In genomic region chr6:72620866-72621242, GRCh38 we compare ENCODE assay signal across 9 cellular contexts. TPM values are rescaled to one million over a fixed set of nuclear protein-coding genes. Genes with fewer than 3 reads are reported as not detected.
DNase-seq lines count a peak whose midpoint lies in the region; ATAC-seq and TF ChIP-seq lines count a peak whose summit lies in the region.
"Had no signal": no experiment of that assay in that cellular context is flagged by ENCODE, and none has a peak within 500 bp of the region (broad histone marks: within the 10 kb centered on the region; RNA-seq: fewer than 3 reads in every experiment).

No MANE protein-coding gene starts in this region.

- peak overlapping the region; percentile 60 for H3K4me3 ChIP-seq in GM06990 (replicated peaks; ENCODE audit: low read depth, low read length)
- peak overlapping the region; percentile 61 for H3K4me3 ChIP-seq in smooth muscle cell

- peak overlapping the region; percentile 95 for H2AFZ ChIP-seq in smooth muscle cell (ENCODE audit: low read depth)

- WGBS in smooth muscle cell (ENCODE audit: low lambda C conversion rate) = 18% methylated on average over 17 of the region's 17 CpGs

- CTCF ChIA-PET in activated CD8-positive, alpha-beta T cell treated with anti-CD3 and anti-CD28 coated beads, Interleukin-2, amount 10 ng/mL, durations not matched to agents 7 days and 5 days (lab: Charles Lee) = interaction anchor here (0.7 to 9.7 kb wide), 9 partner anchors 15 to 768 kb away, joined by 3 to 281 read pairs (median 5); no protein-coding TSS in a partner anchor

- peaks cover 3% of the 10 kb centered on the region for H3K36me3 Mint-ChIP-seq in activated CD8-positive, alpha-beta T cell treated with anti-CD3 and anti-CD28 coated beads, Interleukin-2, amount 10 ng/mL, durations not matched to agents 7 days and 5 days (ENCODE audit: low read depth)
- no peaks in the 10 kb centered on the region for H3K36me3 Mint-ChIP-seq in glutamatergic neuron (ENCODE audit: unreplicated experiment)

- H3K4me3 Mint-ChIP-seq in activated CD8-positive, alpha-beta T cell treated with anti-CD3 and anti-CD28 coated beads, Interleukin-2, amount 10 ng/mL, durations not matched to agents 7 days and 5 days = peak overlapping the region; percentile 89
- peak overlapping the region; percentile 86 for H3K4me3 Mint-ChIP-seq in glutamatergic neuron (ENCODE audit: unreplicated experiment)

- H3K79me2 ChIP-seq in smooth muscle cell (ENCODE audit: low read depth) = peaks cover 7% of the 10 kb centered on the region

- H3K9ac ChIP-seq in smooth muscle cell (ENCODE audit: low read depth) = no peak overlapping the region

- H3K27me3 Mint-ChIP-seq in activated CD8-positive, alpha-beta T cell treated with anti-CD3 and anti-CD28 coated beads, Interleukin-2, amount 10 ng/mL, durations not matched to agents 7 days and 5 days (ENCODE audit: low read depth) = no peaks in the 10 kb centered on the region
- H3K27me3 Mint-ChIP-seq in glutamatergic neuron (ENCODE audit: unreplicated experiment) = peaks cover 16% of the 10 kb centered on the region

- no peak for TF ChIP-seq CTCF in GM06990 (IDR thresholded peaks at IDR 0.05; ENCODE audit: insufficient read depth, low read length, poor library complexity, severe bottlenecking)
- TF ChIP-seq CTCF in glutamatergic neuron (IDR thresholded peaks at IDR 0.05; ENCODE audit: partially characterized antibody, unreplicated experiment) = no peak
- no peak for TF ChIP-seq CTCF in smooth muscle cell (IDR thresholded peaks at IDR 0.05; ENCODE audit: borderline replicate concordance, insufficient read depth, poor library complexity, severe bottlenecking)

- DNase-seq in GM06990 (ENCODE audit: extremely low read depth, insufficient read length) (no peak), glutamatergic neuron (peak; percentile 17), smooth muscle cell (lab: John Stamatoyannopoulos, UW; ENCODE audit: unreplicated experiment) (peak; percentile 37), NCI-H748 treated with DMSO at 0.1 percent for 48 hours (lab: John Stamatoyannopoulos, UW) (no peak), LoVo (ENCODE audit: low spot score) (no peak), NCI-H2196 treated with DMSO at 0.1 percent for 48 hours (lab: John Stamatoyannopoulos, UW; ENCODE audit: unreplicated experiment) (no peak)
- DNase-seq in activated CD8-positive, alpha-beta T cell treated with anti-CD3 and anti-CD28 coated beads, Interleukin-2, amount 10 ng/mL, durations not matched to agents 7 days and 5 days = peak; percentile 35

- ATAC-seq in activated CD8-positive, alpha-beta T cell treated with anti-CD3 and anti-CD28 coated beads, Interleukin-2, amount 10 ng/mL, durations not matched to agents 7 days and 5 days = no peak
- no peak for ATAC-seq in GM18517 (IDR thresholded peaks at IDR 0.05; ENCODE audit: unreplicated experiment)

- no peaks in the 10 kb centered on the region for H3K36me3 ChIP-seq in GM06990 (ENCODE audit: control insufficient read depth, insufficient read depth, low read length)
- no peaks in the 10 kb centered on the region for H3K36me3 ChIP-seq in smooth muscle cell (ENCODE audit: low read depth)

- peaks cover 22% of the 10 kb centered on the region for H3K4me1 ChIP-seq in smooth muscle cell (ENCODE audit: low read depth)

- peak overlapping the region; percentile 92 for H3K27ac Mint-ChIP-seq in activated CD8-positive, alpha-beta T cell treated with anti-CD3 and anti-CD28 coated beads, Interleukin-2, amount 10 ng/mL, durations not matched to agents 7 days and 5 days
- H3K27ac Mint-ChIP-seq in glutamatergic neuron (ENCODE audit: unreplicated experiment) = no peak overlapping the region

- H3K4me2 ChIP-seq in smooth muscle cell = peak overlapping the region; percentile 93

- H3K27ac ChIP-seq in smooth muscle cell (ENCODE audit: low read depth) = no peak overlapping the region
- H3K27ac ChIP-seq: body of pancreas had no signal

- no peaks in the 10 kb centered on the region for H3K9me3 Mint-ChIP-seq in activated CD8-positive, alpha-beta T cell treated with anti-CD3 and anti-CD28 coated beads, Interleukin-2, amount 10 ng/mL, durations not matched to agents 7 days and 5 days (ENCODE audit: insufficient read depth)
- peaks cover 4% of the 10 kb centered on the region for H3K9me3 Mint-ChIP-seq in glutamatergic neuron (ENCODE audit: unreplicated experiment)

- H3K27me3 ChIP-seq in GM06990 (replicated peaks; ENCODE audit: control insufficient read depth, insufficient read depth, low read length) (no peaks in the 10 kb centered on the region), smooth muscle cell (ENCODE audit: low read depth) (peaks cover 4% of the 10 kb centered on the region)
- H3K27me3 ChIP-seq: body of pancreas had no signal

- no peaks in the 10 kb centered on the region for H3K9me3 ChIP-seq in smooth muscle cell (replicated peaks; ENCODE audit: low read depth)

- peaks cover 57% of the 10 kb centered on the region for H3K4me1 Mint-ChIP-seq in activated CD8-positive, alpha-beta T cell treated with anti-CD3 and anti-CD28 coated beads, Interleukin-2, amount 10 ng/mL, durations not matched to agents 7 days and 5 days (ENCODE audit: low read depth)
- peaks cover 17% of the 10 kb centered on the region for H3K4me1 Mint-ChIP-seq in glutamatergic neuron (ENCODE audit: low read depth, unreplicated experiment)

- H3F3A ChIP-seq in smooth muscle cell (ENCODE audit: low read depth) = peaks cover 18% of the 10 kb centered on the region

- H4K20me1 ChIP-seq in smooth muscle cell (ENCODE audit: low read depth) = no peaks in the 10 kb centered on the region

- POLR2A ChIA-PET in activated CD8-positive, alpha-beta T cell treated with anti-CD3 and anti-CD28 coated beads, Interleukin-2, amount 10 ng/mL, durations not matched to agents 7 days and 5 days (lab: Charles Lee) = interaction anchor here (0.7 to 1.6 kb wide), 3 partner anchors 19 to 901 kb away, joined by 3 to 5 read pairs (median 5); partner anchors contain the start of gene EEF1A1

RNA-seq across cellular contexts. Expression of gene KCNQ5, which starts 1.0 kb away (rescaled TPM):
- total RNA-seq in activated CD8-positive, alpha-beta T cell treated with anti-CD3 and anti-CD28 coated beads, Interleukin-2, amount 10 ng/mL, durations not matched to agents 7 days and 5 days = 10 to 100 TPM in 1 of 2 experiments, 1 to 10 TPM in 1; 10.0 to 11.8 TPM
- total RNA-seq in glutamatergic neuron (ENCODE audit: unreplicated experiment) (1.5 TPM), smooth muscle cell (1.2 and 3.3 TPM in 2 replicates)
- 1.6 and 2.0 TPM in 2 replicates for polyA plus RNA-seq in smooth muscle cell

Comparison
In these comparisons a context has a peak if more than half of its experiments do, and no peak if none do; other contexts are left out.
1. DNase-seq: peak in activated CD8-positive, alpha-beta T cell treated with anti-CD3 and anti-CD28 coated beads, Interleukin-2, amount 10 ng/mL, durations not matched to agents 7 days and 5 days (single experiment), glutamatergic neuron (single experiment) and smooth muscle cell (single experiment); none in GM06990 (single experiment), NCI-H748 treated with DMSO at 0.1 percent for 48 hours (single experiment), LoVo (single experiment) and NCI-H2196 treated with DMSO at 0.1 percent for 48 hours (single experiment).